In the genomic region with DNA sequence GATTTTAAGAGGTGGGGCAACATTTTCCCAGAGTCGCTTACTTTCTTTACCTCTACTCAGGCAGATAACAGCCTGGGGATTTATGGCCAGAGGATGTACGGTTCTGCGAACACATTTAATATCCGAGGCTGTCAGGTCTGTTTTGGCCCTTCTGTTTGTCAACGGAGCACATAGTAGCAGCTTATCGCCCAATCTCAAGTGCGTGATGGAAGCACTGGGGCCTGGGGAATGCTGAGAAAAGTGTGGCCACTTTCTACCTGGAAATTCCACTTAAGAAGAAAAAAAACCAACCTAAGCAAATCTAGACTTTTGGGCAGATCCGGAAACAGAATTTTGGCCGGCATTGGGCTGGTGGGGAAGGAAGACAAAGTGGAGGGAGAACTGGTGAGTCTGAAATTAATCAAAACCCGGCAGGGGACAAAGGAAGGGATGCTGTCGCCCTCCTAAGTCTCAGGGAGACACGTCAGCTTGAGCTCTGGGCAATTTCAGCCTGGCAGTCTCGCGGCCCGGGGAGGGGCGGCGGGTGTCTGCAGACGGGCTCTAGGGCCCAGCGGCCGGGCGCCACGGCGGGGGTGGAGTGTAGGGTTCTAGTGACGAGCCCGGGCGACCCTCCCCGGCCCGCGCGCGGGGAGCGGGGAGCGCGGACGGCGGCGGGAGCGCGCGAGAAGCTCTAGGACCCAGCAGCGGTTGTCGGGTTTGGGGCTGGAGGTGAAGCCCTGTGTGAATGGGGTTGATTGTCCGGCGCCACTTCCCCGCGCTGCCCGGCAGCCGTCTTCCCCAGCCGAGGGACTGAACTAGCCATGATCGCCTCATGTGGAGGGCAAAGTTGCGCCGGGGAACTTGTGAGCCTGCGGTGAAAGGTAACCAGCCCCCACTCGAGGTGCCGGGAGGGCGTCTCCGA, we compare ENCODE assay signal across 1 cellular context.
A peak's percentile ranks its signal among the peaks of the same experiment; 100 is the strongest.
TF ChIP-seq lines count a peak whose summit lies in the region.

A gene with protein sequence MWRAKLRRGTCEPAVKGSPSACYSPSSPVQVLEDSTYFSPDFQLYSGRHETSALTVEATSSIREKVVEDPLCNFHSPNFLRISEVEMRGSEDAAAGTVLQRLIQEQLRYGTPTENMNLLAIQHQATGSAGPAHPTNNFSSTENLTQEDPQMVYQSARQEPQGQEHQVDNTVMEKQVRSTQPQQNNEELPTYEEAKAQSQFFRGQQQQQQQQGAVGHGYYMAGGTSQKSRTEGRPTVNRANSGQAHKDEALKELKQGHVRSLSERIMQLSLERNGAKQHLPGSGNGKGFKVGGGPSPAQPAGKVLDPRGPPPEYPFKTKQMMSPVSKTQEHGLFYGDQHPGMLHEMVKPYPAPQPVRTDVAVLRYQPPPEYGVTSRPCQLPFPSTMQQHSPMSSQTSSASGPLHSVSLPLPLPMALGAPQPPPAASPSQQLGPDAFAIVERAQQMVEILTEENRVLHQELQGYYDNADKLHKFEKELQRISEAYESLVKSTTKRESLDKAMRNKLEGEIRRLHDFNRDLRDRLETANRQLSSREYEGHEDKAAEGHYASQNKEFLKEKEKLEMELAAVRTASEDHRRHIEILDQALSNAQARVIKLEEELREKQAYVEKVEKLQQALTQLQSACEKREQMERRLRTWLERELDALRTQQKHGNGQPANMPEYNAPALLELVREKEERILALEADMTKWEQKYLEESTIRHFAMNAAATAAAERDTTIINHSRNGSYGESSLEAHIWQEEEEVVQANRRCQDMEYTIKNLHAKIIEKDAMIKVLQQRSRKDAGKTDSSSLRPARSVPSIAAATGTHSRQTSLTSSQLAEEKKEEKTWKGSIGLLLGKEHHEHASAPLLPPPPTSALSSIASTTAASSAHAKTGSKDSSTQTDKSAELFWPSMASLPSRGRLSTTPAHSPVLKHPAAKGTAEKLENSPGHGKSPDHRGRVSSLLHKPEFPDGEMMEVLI (plus strand): TSS at position 656 of the 901 bp plus-strand sequence. CDS start 156 bp downstream, at position 812.

TF ChIP-seq in HepG2, 621 proteins besides CTCF, POLR2A, EP300 and RAD21 (continued from another document):
- TF ChIP-seq, protein P1, sequence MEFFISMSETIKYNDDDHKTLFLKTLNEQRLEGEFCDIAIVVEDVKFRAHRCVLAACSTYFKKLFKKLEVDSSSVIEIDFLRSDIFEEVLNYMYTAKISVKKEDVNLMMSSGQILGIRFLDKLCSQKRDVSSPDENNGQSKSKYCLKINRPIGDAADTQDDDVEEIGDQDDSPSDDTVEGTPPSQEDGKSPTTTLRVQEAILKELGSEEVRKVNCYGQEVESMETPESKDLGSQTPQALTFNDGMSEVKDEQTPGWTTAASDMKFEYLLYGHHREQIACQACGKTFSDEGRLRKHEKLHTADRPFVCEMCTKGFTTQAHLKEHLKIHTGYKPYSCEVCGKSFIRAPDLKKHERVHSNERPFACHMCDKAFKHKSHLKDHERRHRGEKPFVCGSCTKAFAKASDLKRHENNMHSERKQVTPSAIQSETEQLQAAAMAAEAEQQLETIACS (CRISPR knock-in tag; IDR thresholded peaks at IDR 0.05) = peak; percentile 81
- TF ChIP-seq ARHGAP35 (CRISPR knock-in tag; IDR thresholded peaks at IDR 0.05; ENCODE audit: borderline replicate concordance) (no peak), PRDM15 (CRISPR knock-in tag; IDR thresholded peaks at IDR 0.05) (peak; percentile 56; the same call in 1 of the 2 replicates)
